Comparison of ENCODE assay signal across 16 cellular contexts in the genomic region with DNA sequence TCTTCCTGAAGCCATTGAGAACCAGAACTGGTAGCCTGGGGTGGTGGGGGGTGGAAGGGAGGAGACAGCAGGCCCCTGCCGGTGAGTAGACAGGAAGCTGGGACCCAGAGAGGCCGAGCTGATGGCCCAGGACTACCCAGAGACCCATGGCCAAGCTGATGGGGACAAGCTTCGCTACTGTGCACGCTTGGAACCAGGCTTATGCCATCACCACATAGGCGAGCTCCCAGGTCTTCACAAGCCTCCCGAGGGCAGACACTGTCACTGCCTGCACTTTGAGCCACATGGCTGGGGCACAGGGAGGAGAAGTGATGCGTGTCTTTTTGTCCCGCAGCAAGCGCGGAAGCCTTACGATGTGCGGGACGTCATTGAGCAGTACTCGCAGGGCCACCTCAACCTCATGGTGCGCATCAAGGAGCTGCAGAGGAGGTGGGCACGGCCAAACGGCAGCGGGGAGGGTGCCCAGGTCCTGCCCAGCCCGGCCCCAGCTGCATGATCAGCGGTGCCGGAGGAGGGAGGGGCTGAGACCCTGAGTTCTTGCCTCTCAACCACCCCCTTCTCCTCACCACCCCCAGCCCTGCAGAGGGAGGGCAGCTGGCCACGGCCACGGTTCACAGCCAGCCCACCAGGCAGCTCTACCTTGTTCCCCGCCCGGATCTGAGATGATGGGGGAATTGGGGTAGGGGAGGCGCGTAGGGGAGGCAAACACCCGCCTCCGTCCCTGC.
DNase-seq lines count a peak whose midpoint lies in the region; ATAC-seq and TF ChIP-seq lines count a peak whose summit lies in the region.
"Had no signal": no experiment of that assay in that cellular context is flagged by ENCODE, and none has a peak within 500 bp of the region (broad histone marks: within the 10 kb centered on the region; RNA-seq: fewer than 3 reads in every experiment).

No MANE protein-coding gene starts in this region.

- H3K4me1 Mint-ChIP-seq in activated naive CD8-positive, alpha-beta T cell treated with anti-CD3 and anti-CD28 coated beads, Interleukin-2, amount 10 ng/mL, durations not matched to agents 7 days and 5 days, result peaks cover 18% of the 10 kb centered on the region
- peaks cover 22% of the 10 kb centered on the region for H3K4me1 Mint-ChIP-seq in activated naive CD8-positive, alpha-beta T cell treated with anti-CD3 and anti-CD28 coated beads for 36 hours

- no peak for TF ChIP-seq CTCF in RWPE2 (IDR thresholded peaks at IDR 0.05; ENCODE audit: poor library complexity, severe bottlenecking)
- TF ChIP-seq CTCF in right atrium auricular region (IDR thresholded peaks at IDR 0.05), result no peak
- TF ChIP-seq CTCF in sigmoid colon (IDR thresholded peaks at IDR 0.05), result no peak

- TF ChIP-seq POLR2A in sigmoid colon (IDR thresholded peaks at IDR 0.05), result no peak

- no peak overlapping the region for H3K27ac Mint-ChIP-seq in activated naive CD8-positive, alpha-beta T cell treated with anti-CD3 and anti-CD28 coated beads, Interleukin-2, amount 10 ng/mL, durations not matched to agents 7 days and 5 days
- H3K27ac Mint-ChIP-seq in activated naive CD8-positive, alpha-beta T cell treated with anti-CD3 and anti-CD28 coated beads for 36 hours, result no peak overlapping the region
- H3K27ac Mint-ChIP-seq: activated T-helper 1 cell treated with anti-CD3 and anti-CD28 coated beads, Interleukin-12 subunit alpha, Interleukin-12 subunit beta, Interleukin-2, Interleukin-4 antibody, amounts not matched to agents 30 ng/mL and 10 ng/mL and 1 ng/mL, durations not matched to agents 14 hours and 24 hours and 36 hours had no signal

- H3K27ac ChIP-seq in RWPE2 (ENCODE audit: poor library complexity, severe bottlenecking), result no peak overlapping the region
- H3K27ac ChIP-seq in right atrium auricular region, result no peak overlapping the region
- no peak overlapping the region for H3K27ac ChIP-seq in sigmoid colon
- H3K27ac ChIP-seq: ascending aorta had no signal

- no peak for TF ChIP-seq EP300 in sigmoid colon (IDR thresholded peaks at IDR 0.05)

- DNase-seq in activated naive CD8-positive, alpha-beta T cell treated with anti-CD3 and anti-CD28 coated beads, Interleukin-2, amount 10 ng/mL, durations not matched to agents 7 days and 5 days, result peak; percentile 21
- no peak for DNase-seq in activated naive CD8-positive, alpha-beta T cell treated with anti-CD3 and anti-CD28 coated beads for 36 hours
- peak; percentile 51 for DNase-seq in RWPE2 (ENCODE audit: low spot score)
- DNase-seq in right atrium auricular region (ENCODE audit: low spot score), result peak; percentile 47
- DNase-seq in sigmoid colon, result peak; percentile 49
- no peak for DNase-seq in G401 (ENCODE audit: low spot score)
- DNase-seq: Calu3, mammary epithelial cell, MV-4-11, NCI-H2227 treated with DMSO at 0.1 percent for 48 hours, small intestine had no signal

- H3K36me3 Mint-ChIP-seq in activated naive CD8-positive, alpha-beta T cell treated with anti-CD3 and anti-CD28 coated beads, Interleukin-2, amount 10 ng/mL, durations not matched to agents 7 days and 5 days, result no peaks in the 10 kb centered on the region
- no peaks in the 10 kb centered on the region for H3K36me3 Mint-ChIP-seq in activated naive CD8-positive, alpha-beta T cell treated with anti-CD3 and anti-CD28 coated beads for 36 hours

- no peak for ATAC-seq in activated naive CD8-positive, alpha-beta T cell treated with anti-CD3 and anti-CD28 coated beads, Interleukin-2, amount 10 ng/mL, durations not matched to agents 7 days and 5 days (ENCODE audit: low read depth)
- ATAC-seq in RWPE2 (ENCODE audit: low read depth) (no peak), HG02852 (IDR thresholded peaks at IDR 0.05; ENCODE audit: unreplicated experiment) (no peak), GM21825 (IDR thresholded peaks at IDR 0.05; ENCODE audit: unreplicated experiment) (no peak)
- ATAC-seq: SK-N-SH treated with all-trans-retinoic acid at 6 μM for 48 hours had no signal

- H3K27me3 ChIP-seq in RWPE2 (ENCODE audit: insufficient read depth, poor library complexity, severe bottlenecking) (no peaks in the 10 kb centered on the region), right atrium auricular region (no peaks in the 10 kb centered on the region), sigmoid colon (no peaks in the 10 kb centered on the region)
- H3K27me3 ChIP-seq: ascending aorta had no signal

- POLR2A ChIA-PET in activated naive CD8-positive, alpha-beta T cell treated with anti-CD3 and anti-CD28 coated beads, Interleukin-2, amount 10 ng/mL, durations not matched to agents 7 days and 5 days (lab: Charles Lee), result no interaction called here

- no peaks in the 10 kb centered on the region for H3K36me3 ChIP-seq in RWPE2 (ENCODE audit: low read depth)
- no peaks in the 10 kb centered on the region for H3K36me3 ChIP-seq in right atrium auricular region
- H3K36me3 ChIP-seq in sigmoid colon, result no peaks in the 10 kb centered on the region
- H3K36me3 ChIP-seq: ascending aorta had no signal

- H3K4me1 ChIP-seq in RWPE2 (ENCODE audit: insufficient read depth, poor library complexity, severe bottlenecking), result peaks cover 28% of the 10 kb centered on the region
- peaks cover 0 to 38% of the 10 kb centered on the region in 2 donors for H3K4me1 ChIP-seq in right atrium auricular region
- H3K4me1 ChIP-seq in sigmoid colon, result peaks cover 0 to 32% (median 31%) of the 10 kb centered on the region in 4 donors

- WGBS in sigmoid colon, 2 donors, result 92% methylated on average over 29 of the region's 29 CpGs

- in situ Hi-C loops in G401 (cut with HindIII; ENCODE audit: low sequenced_read_pairs), result no loop called here

- H3K9me3 ChIP-seq in RWPE2 (ENCODE audit: severe bottlenecking) (no peaks in the 10 kb centered on the region), right atrium auricular region (no peaks in the 10 kb centered on the region), sigmoid colon (no peaks in the 10 kb centered on the region)
- H3K9me3 ChIP-seq: ascending aorta had no signal

- intact Hi-C loops in sigmoid colon (cut with DNase I), result no loop called here

- H3K9me3 Mint-ChIP-seq in activated naive CD8-positive, alpha-beta T cell treated with anti-CD3 and anti-CD28 coated beads, Interleukin-2, amount 10 ng/mL, durations not matched to agents 7 days and 5 days, result no peaks in the 10 kb centered on the region
- no peaks in the 10 kb centered on the region for H3K9me3 Mint-ChIP-seq in activated naive CD8-positive, alpha-beta T cell treated with anti-CD3 and anti-CD28 coated beads for 36 hours
- H3K9me3 Mint-ChIP-seq: activated T-helper 1 cell treated with anti-CD3 and anti-CD28 coated beads, Interleukin-12 subunit alpha, Interleukin-12 subunit beta, Interleukin-2, Interleukin-4 antibody, amounts not matched to agents 30 ng/mL and 10 ng/mL and 1 ng/mL, durations not matched to agents 14 hours and 24 hours and 36 hours had no signal

- no peak overlapping the region for H3K4me3 ChIP-seq in RWPE2 (ENCODE audit: severe bottlenecking)
- no peak overlapping the region for H3K4me3 ChIP-seq in right atrium auricular region
- no peak overlapping the region for H3K4me3 ChIP-seq in sigmoid colon
- H3K4me3 ChIP-seq: ascending aorta had no signal

- peaks cover 15% of the 10 kb centered on the region for H3K27me3 Mint-ChIP-seq in activated naive CD8-positive, alpha-beta T cell treated with anti-CD3 and anti-CD28 coated beads, Interleukin-2, amount 10 ng/mL, durations not matched to agents 7 days and 5 days
- H3K27me3 Mint-ChIP-seq in activated naive CD8-positive, alpha-beta T cell treated with anti-CD3 and anti-CD28 coated beads for 36 hours, result no peaks in the 10 kb centered on the region

- H3K4me3 Mint-ChIP-seq in activated naive CD8-positive, alpha-beta T cell treated with anti-CD3 and anti-CD28 coated beads, Interleukin-2, amount 10 ng/mL, durations not matched to agents 7 days and 5 days, result no peak overlapping the region
- H3K4me3 Mint-ChIP-seq in activated naive CD8-positive, alpha-beta T cell treated with anti-CD3 and anti-CD28 coated beads for 36 hours, result no peak overlapping the region
- H3K4me3 Mint-ChIP-seq: activated T-helper 1 cell treated with anti-CD3 and anti-CD28 coated beads, Interleukin-12 subunit alpha, Interleukin-12 subunit beta, Interleukin-2, Interleukin-4 antibody, amounts not matched to agents 30 ng/mL and 10 ng/mL and 1 ng/mL, durations not matched to agents 14 hours and 24 hours and 36 hours had no signal

Comparison
In these comparisons a context has a peak if more than half of its experiments do, and no peak if none do; other contexts are left out.
1. DNase-seq: peak in activated naive CD8-positive, alpha-beta T cell treated with anti-CD3 and anti-CD28 coated beads, Interleukin-2, amount 10 ng/mL, durations not matched to agents 7 days and 5 days (single experiment), RWPE2 (single experiment), right atrium auricular region (single experiment) and sigmoid colon (single experiment); none in activated naive CD8-positive, alpha-beta T cell treated with anti-CD3 and anti-CD28 coated beads for 36 hours (single experiment) and G401 (single experiment).